In the genomic region with DNA sequence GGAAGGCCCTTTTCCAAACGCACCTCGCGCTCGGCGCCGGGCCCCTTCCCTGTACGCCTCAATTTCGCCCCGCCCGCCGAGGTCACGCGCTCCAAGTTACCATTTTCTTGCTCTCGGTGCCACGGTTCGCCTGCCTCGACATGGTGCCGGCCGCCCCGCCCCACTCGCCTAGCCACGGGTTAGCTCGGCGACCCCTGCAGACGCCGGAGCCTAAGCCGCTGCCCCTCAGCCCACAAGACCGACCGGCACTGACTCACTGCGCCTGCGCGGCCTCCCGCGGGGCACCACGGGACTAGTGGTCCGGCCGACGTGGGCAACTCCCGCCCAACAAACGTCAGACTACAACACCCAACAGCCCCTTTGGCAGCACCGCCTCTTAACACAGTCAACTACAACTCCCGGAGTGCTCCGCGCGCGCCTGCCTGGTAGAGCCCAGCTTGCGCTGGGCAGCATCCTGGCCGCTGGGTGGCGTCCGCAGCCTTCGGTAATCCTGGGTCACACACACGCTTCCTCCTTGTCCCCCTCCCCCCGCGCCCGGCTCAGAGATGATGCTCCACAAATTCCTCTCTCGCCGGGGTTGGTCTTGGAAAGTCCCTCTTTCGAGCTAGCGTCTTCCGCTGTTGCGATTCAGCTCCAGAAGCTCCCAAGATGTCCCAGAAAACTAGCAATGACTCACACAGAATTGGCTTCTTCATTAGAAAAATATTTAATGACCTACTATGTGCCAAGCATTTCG, we compare ENCODE assay signal across 8 cellular contexts. TPM values are rescaled to one million over a fixed set of nuclear protein-coding genes. Genes with fewer than 3 reads are reported as not detected.
DNase-seq lines count a peak whose midpoint lies in the region; ATAC-seq and TF ChIP-seq lines count a peak whose summit lies in the region.

TSS of gene TRAPPC3 (minus strand) at position 250 of the 736 bp plus-strand sequence. CDS start at position 142, 108 bp downstream.

- H3K79me2 ChIP-seq in hepatocyte, result peaks cover 40% of the 10 kb centered on the region

- H3K4me1 ChIP-seq in hepatocyte (ENCODE audit: insufficient read depth), result peaks cover 16% of the 10 kb centered on the region

- H3K4me3 ChIP-seq in hepatocyte, result peak within 1 kb of the TSS; percentile 44

- peak within 1 kb of the TSS; percentile 2 for H2AFZ ChIP-seq in hepatocyte

- H3K27me3 ChIP-seq in hepatocyte, result no peaks in the 10 kb centered on the region

- 1% methylated on average over 61 of the region's 62 CpGs for WGBS in hepatocyte (ENCODE audit: low lambda C conversion rate, missing lambda C conversion rate)

- H3K27ac ChIP-seq in hepatocyte, result peak within 1 kb of the TSS; percentile 91

- no peaks in the 10 kb centered on the region for H3K36me3 ChIP-seq in hepatocyte (replicated peaks; ENCODE audit: insufficient read depth, low read depth)

- DNase-seq in 8988T (peak; percentile 91), NCI-H2081 (lab: John Stamatoyannopoulos, UW) (peak; percentile 100), T1000 (lab: John Stamatoyannopoulos, UW) (peak; percentile 99), astrocyte of the hippocampus (ENCODE audit: low read depth, low spot score) (peak; percentile 100), hepatocyte (ENCODE audit: low spot score) (peak; percentile 100), retina (peak; percentile 99)

- ATAC-seq in GM18511 (IDR thresholded peaks at IDR 0.05; ENCODE audit: unreplicated experiment), result peak; percentile 88
- peak; percentile 85 for ATAC-seq in HG03039 (IDR thresholded peaks at IDR 0.05; ENCODE audit: unreplicated experiment)

- no peaks in the 10 kb centered on the region for H3K9me3 ChIP-seq in hepatocyte (ENCODE audit: low read depth)

- TF ChIP-seq CTCF in hepatocyte (IDR thresholded peaks at IDR 0.05; ENCODE audit: poor library complexity), result peak; percentile 98

- no peaks in the 10 kb centered on the region for H4K20me1 ChIP-seq in hepatocyte (ENCODE audit: insufficient read depth, poor library complexity, severe bottlenecking)

- peak within 1 kb of the TSS; percentile 78 for H3K4me2 ChIP-seq in hepatocyte

- H3K9me2 ChIP-seq in hepatocyte (replicated peaks; ENCODE audit: insufficient read depth), result no peaks in the 10 kb centered on the region

RNA-seq across cellular contexts. Expression of gene TRAPPC3, which starts in this region (rescaled TPM):
- total RNA-seq in hepatocyte, result 128 and 139 TPM in 2 replicates
- 131 and 148 TPM in 2 replicates for polyA plus RNA-seq in hepatocyte

Comparison
In these comparisons a context has a peak if more than half of its experiments do, and no peak if none do; other contexts are left out.
1. Peak in every context shown above with its lines: DNase-seq, ATAC-seq, H3K4me3 ChIP-seq and H3K27ac ChIP-seq.